Comparison of ENCODE assay signal across 20 cellular contexts in the genomic region with DNA sequence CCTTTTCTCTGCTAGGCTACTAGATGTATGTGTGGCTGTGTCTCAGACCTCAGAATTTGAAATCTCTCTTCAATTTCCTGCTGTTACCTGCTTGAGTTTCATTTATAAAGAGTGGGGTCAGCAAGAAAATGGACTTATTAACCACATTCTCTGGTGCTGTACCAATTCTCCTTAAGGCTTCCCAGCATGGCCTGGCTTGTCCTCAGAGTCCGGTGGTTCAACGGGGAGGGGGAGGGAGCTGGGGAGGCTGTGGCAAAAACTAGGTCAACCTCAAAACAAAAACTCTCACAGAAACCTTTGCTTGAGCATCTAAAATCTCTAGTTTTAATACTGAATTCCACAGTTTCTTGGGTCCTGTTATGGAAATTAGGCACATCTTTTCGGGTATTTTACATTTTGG.
"Had no signal": no experiment of that assay in that cellular context is flagged by ENCODE, and none has a peak within 500 bp of the region (broad histone marks: within the 10 kb centered on the region; RNA-seq: fewer than 3 reads in every experiment).

No MANE protein-coding gene starts in this region.

- H3K27ac Mint-ChIP-seq: activated CD4-positive, alpha-beta T cell treated with anti-CD3 and anti-CD28 coated beads, Interleukin-2, amount 10 ng/mL, durations not matched to agents 7 days and 5 days; activated CD8-positive, alpha-beta T cell treated with anti-CD3 and anti-CD28 coated beads, Interleukin-2, amount 10 ng/mL, durations not matched to agents 7 days and 5 days; activated naive CD4-positive, alpha-beta T cell treated with anti-CD3 and anti-CD28 coated beads, Interleukin-2, amount 50 U/mL, for 24 hours; nephron; T-cell; T-helper 2 cell treated with Interferon-gamma antibody and Interleukin-4, amounts not matched to agents 5 μg/mL and 100 μg/mL, for 36 hours had no signal

- H3K27me3 ChIP-seq: breast epithelium, gastroesophageal sphincter, heart right ventricle, left lung, spleen, upper lobe of right lung had no signal

- H3K4me1 ChIP-seq: breast epithelium, heart right ventricle, left lung, spleen, upper lobe of right lung had no signal

- H3K36me3 Mint-ChIP-seq: activated naive CD4-positive, alpha-beta T cell treated with anti-CD3 and anti-CD28 coated beads, Interleukin-2, amount 50 U/mL, for 24 hours; T-cell had no signal

- H3K4me3 ChIP-seq: breast epithelium, gastroesophageal sphincter, heart right ventricle, left lung, spleen, upper lobe of right lung had no signal

- H3K4me3 Mint-ChIP-seq: activated CD4-positive, alpha-beta T cell treated with anti-CD3 and anti-CD28 coated beads, Interleukin-2, amount 10 ng/mL, durations not matched to agents 7 days and 5 days; activated CD8-positive, alpha-beta T cell treated with anti-CD3 and anti-CD28 coated beads, Interleukin-2, amount 10 ng/mL, durations not matched to agents 7 days and 5 days; activated naive CD4-positive, alpha-beta T cell treated with anti-CD3 and anti-CD28 coated beads, Interleukin-2, amount 50 U/mL, for 24 hours; central memory CD8-positive, alpha-beta T cell; nephron; T-cell; T-helper 2 cell treated with Interferon-gamma antibody and Interleukin-4, amounts not matched to agents 5 μg/mL and 100 μg/mL, for 36 hours had no signal

- H3K4me1 Mint-ChIP-seq: activated CD4-positive, alpha-beta T cell treated with anti-CD3 and anti-CD28 coated beads, Interleukin-2, amount 10 ng/mL, durations not matched to agents 7 days and 5 days; activated naive CD4-positive, alpha-beta T cell treated with anti-CD3 and anti-CD28 coated beads, Interleukin-2, amount 50 U/mL, for 24 hours; central memory CD8-positive, alpha-beta T cell; nephron; T-cell had no signal

- H3K36me3 ChIP-seq: breast epithelium, gastroesophageal sphincter, heart right ventricle, left lung, spleen, upper lobe of right lung had no signal

- H3K27me3 Mint-ChIP-seq: activated CD4-positive, alpha-beta T cell treated with anti-CD3 and anti-CD28 coated beads, Interleukin-2, amount 10 ng/mL, durations not matched to agents 7 days and 5 days; activated naive CD4-positive, alpha-beta T cell treated with anti-CD3 and anti-CD28 coated beads, Interleukin-2, amount 50 U/mL, for 24 hours; central memory CD8-positive, alpha-beta T cell; T-cell had no signal

- DNase-seq: activated CD4-positive, alpha-beta T cell treated with anti-CD3 and anti-CD28 coated beads, Interleukin-2, amount 10 ng/mL, durations not matched to agents 7 days and 5 days; activated CD8-positive, alpha-beta T cell treated with anti-CD3 and anti-CD28 coated beads, Interleukin-2, amount 10 ng/mL, durations not matched to agents 7 days and 5 days; activated gamma-delta T cell treated with Interleukin-2 at 50 U/mL for 16 hours; aorta; heart right ventricle; kidney; left lung; spleen; stimulated activated CD4-positive, alpha-beta T cell treated with anti-CD3 and anti-CD28 coated beads, Interleukin-4, amount 100 ng/mL, for 1 hour; stimulated activated naive CD4-positive, alpha-beta T cell; T-cell; upper lobe of right lung had no signal

- H3K27ac ChIP-seq: breast epithelium, epithelial cell of prostate, gastroesophageal sphincter, heart right ventricle, left lung, spleen, upper lobe of right lung, VCaP had no signal

- H3K9me3 Mint-ChIP-seq: activated CD4-positive, alpha-beta T cell treated with anti-CD3 and anti-CD28 coated beads, Interleukin-2, amount 10 ng/mL, durations not matched to agents 7 days and 5 days had no signal
